19 cellular contexts compared by ENCODE assay signal in genomic region chr1:36874271-36875017, GRCh38.
"Had no signal": no experiment of that assay in that cellular context is flagged by ENCODE, and none has a peak within 500 bp of the region (broad histone marks: within the 10 kb centered on the region; RNA-seq: fewer than 3 reads in every experiment).

No MANE protein-coding gene starts in this region.

- H3K27me3 ChIP-seq: brain microvascular endothelial cell, colonic mucosa, neural progenitor cell, ovary, thyroid gland had no signal

- H3K4me2 ChIP-seq: neural progenitor cell had no signal

- DNase-seq: activated CD4-positive, alpha-beta T cell treated with anti-CD3 and anti-CD28 coated beads, Interleukin-2, amount 10 ng/mL, durations not matched to agents 7 days and 5 days; activated naive CD4-positive, alpha-beta T cell treated with Interleukin-2 at 50 U/mL for 16 hours; activated naive CD8-positive, alpha-beta T cell treated with anti-CD3 and anti-CD28 coated beads, Interleukin-2, amount 50 U/mL, for 24 hours; brain microvascular endothelial cell; colonic mucosa; gastrocnemius medialis; heart left ventricle; kidney glomerular epithelial cell; left ventricle myocardium inferior; ovary; spleen; stimulated activated CD4-positive, alpha-beta T cell treated with anti-CD3 and anti-CD28 coated beads, Interleukin-4, amount 100 ng/mL, for 4 hours; stimulated activated naive B cell treated with anti-CD40 and anti-IgM and Interleukin-4, amounts not matched to agents 10 μg/mL and 1 μg/mL and 100 μg/mL, for 72 hours; T-helper 1 cell; T-helper 9 cell; thyroid gland had no signal

- H3K9me3 ChIP-seq: colonic mucosa, gastrocnemius medialis, heart left ventricle, left ventricle myocardium inferior, ovary, spleen, thyroid gland had no signal

- ATAC-seq: activated naive CD8-positive, alpha-beta T cell treated with anti-CD3 and anti-CD28 coated beads, Interleukin-2, amount 50 U/mL, for 24 hours; esophagus mucosa; gastrocnemius medialis; heart left ventricle; stimulated activated naive B cell treated with anti-CD40 and anti-IgM and Interleukin-4, amounts not matched to agents 10 μg/mL and 1 μg/mL and 100 μg/mL, for 72 hours had no signal

- H3K4me1 Mint-ChIP-seq: activated CD4-positive, alpha-beta T cell treated with anti-CD3 and anti-CD28 coated beads, Interleukin-2, amount 10 ng/mL, durations not matched to agents 7 days and 5 days; activated naive CD8-positive, alpha-beta T cell treated with anti-CD3 and anti-CD28 coated beads, Interleukin-2, amount 50 U/mL, for 24 hours; central memory CD8-positive, alpha-beta T cell; neural progenitor cell; stimulated activated naive B cell treated with anti-CD40 and anti-IgM and Interleukin-4, amounts not matched to agents 10 μg/mL and 1 μg/mL and 100 μg/mL, for 72 hours had no signal

- H3K9ac ChIP-seq: neural progenitor cell had no signal

- H3K9me3 Mint-ChIP-seq: activated CD4-positive, alpha-beta T cell treated with anti-CD3 and anti-CD28 coated beads, Interleukin-2, amount 10 ng/mL, durations not matched to agents 7 days and 5 days; activated naive CD8-positive, alpha-beta T cell treated with anti-CD3 and anti-CD28 coated beads, Interleukin-2, amount 50 U/mL, for 24 hours; central memory CD8-positive, alpha-beta T cell; neural progenitor cell; stimulated activated naive B cell treated with anti-CD40 and anti-IgM and Interleukin-4, amounts not matched to agents 10 μg/mL and 1 μg/mL and 100 μg/mL, for 72 hours had no signal

- H3K27ac ChIP-seq: brain microvascular endothelial cell, colonic mucosa, gastrocnemius medialis, heart left ventricle, left ventricle myocardium inferior, neural progenitor cell, ovary, spleen, thyroid gland had no signal

- H3K27ac Mint-ChIP-seq: activated CD4-positive, alpha-beta T cell treated with anti-CD3 and anti-CD28 coated beads, Interleukin-2, amount 10 ng/mL, durations not matched to agents 7 days and 5 days; activated naive CD8-positive, alpha-beta T cell treated with anti-CD3 and anti-CD28 coated beads, Interleukin-2, amount 50 U/mL, for 24 hours; neural progenitor cell; stimulated activated naive B cell treated with anti-CD40 and anti-IgM and Interleukin-4, amounts not matched to agents 10 μg/mL and 1 μg/mL and 100 μg/mL, for 72 hours had no signal

- H2AFZ ChIP-seq: neural progenitor cell had no signal

- H3K4me1 ChIP-seq: colonic mucosa, gastrocnemius medialis, heart left ventricle, left ventricle myocardium inferior, spleen, thyroid gland had no signal

- H3K4me3 Mint-ChIP-seq: activated CD4-positive, alpha-beta T cell treated with anti-CD3 and anti-CD28 coated beads, Interleukin-2, amount 10 ng/mL, durations not matched to agents 7 days and 5 days; activated naive CD8-positive, alpha-beta T cell treated with anti-CD3 and anti-CD28 coated beads, Interleukin-2, amount 50 U/mL, for 24 hours; central memory CD8-positive, alpha-beta T cell; neural progenitor cell; stimulated activated naive B cell treated with anti-CD40 and anti-IgM and Interleukin-4, amounts not matched to agents 10 μg/mL and 1 μg/mL and 100 μg/mL, for 72 hours had no signal

- H3K36me3 Mint-ChIP-seq: neural progenitor cell; stimulated activated naive B cell treated with anti-CD40 and anti-IgM and Interleukin-4, amounts not matched to agents 10 μg/mL and 1 μg/mL and 100 μg/mL, for 72 hours had no signal
